ENCODE assay signal across 26 cellular contexts in the genomic region with DNA sequence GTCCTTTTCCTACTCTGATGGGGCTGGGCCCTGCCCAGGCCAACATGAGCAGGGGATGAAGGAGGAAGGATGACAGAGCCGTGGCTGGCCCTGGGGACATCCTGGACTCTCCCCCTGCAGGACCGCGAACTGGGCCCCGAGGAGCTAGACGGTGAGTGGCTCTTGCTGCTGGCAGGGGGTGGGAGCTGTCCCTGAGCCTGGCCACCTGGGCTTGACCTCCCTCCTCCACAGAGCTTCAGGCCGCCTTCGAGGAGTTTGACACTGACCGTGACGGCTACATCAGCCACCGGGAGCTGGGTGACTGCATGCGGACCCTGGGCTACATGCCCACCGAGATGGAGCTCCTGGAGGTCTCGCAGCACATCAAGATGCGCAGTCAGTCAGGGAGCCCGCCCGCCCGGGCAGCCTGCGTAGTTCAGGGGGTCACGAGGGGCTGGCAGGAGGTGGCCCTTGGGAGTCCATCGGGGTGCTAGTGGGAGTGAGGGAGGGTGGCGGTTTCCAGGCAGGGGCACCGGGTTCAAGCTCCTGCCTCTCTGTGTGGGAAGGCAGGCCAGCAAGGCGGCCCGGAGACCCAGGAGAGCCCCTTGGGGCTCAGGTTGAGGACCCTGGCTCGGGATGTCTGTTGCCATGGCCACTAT. TPM values are rescaled to one million over a fixed set of nuclear protein-coding genes. Genes with fewer than 3 reads are reported as not detected.
DNase-seq lines count a peak whose midpoint lies in the region; ATAC-seq, FAIRE-seq and TF ChIP-seq lines count a peak whose summit lies in the region.
"Had no signal": no experiment of that assay in that cellular context is flagged by ENCODE, and none has a peak within 500 bp of the region (broad histone marks: within the 10 kb centered on the region; RNA-seq: fewer than 3 reads in every experiment).

No MANE protein-coding gene starts in this region.

- no peaks in the 10 kb centered on the region for H3K9me3 ChIP-seq in kidney (ENCODE audit: control insufficient read depth in 1 of 2, low read length in 2 of 2)
- H3K9me3 ChIP-seq: BE2C, Caco-2 had no signal

- H3K36me3 ChIP-seq in kidney (ENCODE audit: control insufficient read depth in 1 of 2, insufficient read depth in 2 of 2, low read length in 2 of 2), result no peaks in the 10 kb centered on the region
- H3K36me3 ChIP-seq: BE2C had no signal

- no peak for FAIRE-seq in kidney (lab: Jason Lieb, UNC)

- H3K9ac ChIP-seq in kidney (ENCODE audit: low read length in 2 of 2), result no peak overlapping the region

- intact Hi-C loops in Right ventricle myocardium superior (cut with DNase I) (no loop called here), left cardiac atrium (cut with DNase I) (no loop called here), kidney (cut with DNase I) (no loop called here)

- no peak overlapping the region for H3K4me3 ChIP-seq in kidney (ENCODE audit: low read length in 2 of 2)

- H3K27ac ChIP-seq in kidney (ENCODE audit: low read depth in 2 of 2, low read length in 2 of 2), result no peak overlapping the region
- H3K27ac ChIP-seq: 22Rv1 had no signal

- ATAC-seq in Right ventricle myocardium superior (ENCODE audit: poor library complexity) (no peak), left cardiac atrium (no peak), HG02885 (IDR thresholded peaks at IDR 0.05; ENCODE audit: poor library complexity, unreplicated experiment) (no peak), HG03439 (IDR thresholded peaks at IDR 0.05; ENCODE audit: unreplicated experiment) (no peak)
- ATAC-seq: SK-N-SH treated with all-trans-retinoic acid at 6 μM for 48 hours had no signal

- DNase-seq in Right ventricle myocardium superior (peak; percentile 31), left cardiac atrium (no peak), kidney (peak; percentile 67)
- no peak for DNase-seq in activated CD4-positive, CD25-positive, alpha-beta regulatory T cell treated with anti-CD3 and anti-CD28 coated beads, Interleukin-2, amount 50 U/mL, for 72 hours
- DNase-seq: BE2C, DMS153, GDM1, GOT3, KG1, MV-4-11, NCI-H1694 treated with DMSO at 0.1 percent for 48 hours, NCI-H2107, NCI-H2227 treated with DMSO at 0.1 percent for 48 hours, NCI-H510A treated with DMSO at 0.1 percent for 48 hours, NCI-H774, OCI-M1, SIG-M5 had no signal

- no peak for TF ChIP-seq CTCF in kidney (IDR thresholded peaks at IDR 0.05; ENCODE audit: borderline replicate concordance, extremely low read depth, insufficient read depth)

- peaks cover 0 to 2% of the 10 kb centered on the region in 2 donors for H3K4me1 ChIP-seq in kidney (ENCODE audit: control insufficient read depth in 1 of 2, insufficient read depth in 1 of 2, low read depth in 1 of 2, low read length in 2 of 2)
- H3K4me1 ChIP-seq: BE2C, Caco-2 had no signal

RNA-seq across cellular contexts. Expression of a gene that starts 1.0 kb away (rescaled TPM):
- total RNA-seq in Right ventricle myocardium superior (0.75 TPM), left cardiac atrium (1 to 10 TPM; 1.2 to 1.3 TPM), kidney (3.1 TPM)
- 0.49 TPM for polyA plus RNA-seq in kidney (ENCODE audit: insufficient read depth, low read depth, low replicate concordance)
- total RNA-seq: Caco-2, RPMI7951 had no signal
- polyA plus RNA-seq: AG04450 had no signal

RNA-seq across cellular contexts. Expression of a gene that starts 3.7 kb away (rescaled TPM):
- total RNA-seq in Right ventricle myocardium superior, result not detected
- not detected for total RNA-seq in left cardiac atrium
- not detected for total RNA-seq in kidney
- not detected for polyA plus RNA-seq in kidney (ENCODE audit: insufficient read depth, low read depth, low replicate concordance)
- total RNA-seq: Caco-2; CD4-positive, alpha-beta T cell; Daoy; RPMI7951 had no signal
- polyA plus RNA-seq: AG04450 had no signal

RNA-seq across cellular contexts. Expression of a gene that starts 12.9 kb away (rescaled TPM):
- total RNA-seq in Right ventricle myocardium superior (82.9 TPM), left cardiac atrium (10 to 100 TPM; 50.5 to 58.1 TPM), kidney (65.5 TPM)
- polyA plus RNA-seq in kidney (ENCODE audit: insufficient read depth, low read depth, low replicate concordance), result 127 TPM

RNA-seq across cellular contexts. Expression of a gene that starts 12.9 kb away (rescaled TPM):
- 27.1 TPM for total RNA-seq in Right ventricle myocardium superior
- 10 to 100 TPM; 35.4 to 40.7 TPM for total RNA-seq in left cardiac atrium
- 121 TPM for total RNA-seq in kidney
- 67.2 TPM for polyA plus RNA-seq in kidney (ENCODE audit: insufficient read depth, low read depth, low replicate concordance)

RNA-seq across cellular contexts. Expression of a gene that starts 18.7 kb away (rescaled TPM):
- 1.0 TPM for total RNA-seq in Right ventricle myocardium superior
- total RNA-seq in left cardiac atrium, result 1 to 10 TPM; 1.8 to 4.7 TPM
- 20.3 TPM for total RNA-seq in kidney
- 4.7 TPM for polyA plus RNA-seq in kidney (ENCODE audit: insufficient read depth, low read depth, low replicate concordance)
- total RNA-seq: RPMI7951 had no signal

Comparison
In these comparisons a context has a peak if more than half of its experiments do, and no peak if none do; other contexts are left out.
1. DNase-seq: peak in Right ventricle myocardium superior (single experiment) and kidney (single experiment); none in left cardiac atrium (single experiment) and activated CD4-positive, CD25-positive, alpha-beta regulatory T cell treated with anti-CD3 and anti-CD28 coated beads, Interleukin-2, amount 50 U/mL, for 72 hours (single experiment).